In genomic region chr14:63542231-63542999, GRCh38 we compare ENCODE assay signal across 8 cellular contexts. TPM values are rescaled to one million over a fixed set of nuclear protein-coding genes. Genes with fewer than 3 reads are reported as not detected.
DNase-seq lines count a peak whose midpoint lies in the region; ATAC-seq and TF ChIP-seq lines count a peak whose summit lies in the region.

No MANE protein-coding gene starts in this region.

- POLR2A ChIA-PET in PC-9 (lab: Charles Lee; ENCODE audit: unreplicated experiment), result interaction anchor here (1.3 kb wide), 1 partner anchor 99 kb away, joined by 4 read pairs; the partner anchor contains the start of gene WDR89

- peaks cover 53% of the 10 kb centered on the region for H3K79me2 ChIP-seq in PC-9 (ENCODE audit: low read depth)

- no TSS peak for BruUV-seq in PC-9 (replicated peaks; lab: Mats Ljungman, UMichigan)

- H3K27me3 ChIP-seq in PC-9 (ENCODE audit: insufficient read depth, low read depth) (no peaks in the 10 kb centered on the region), subcutaneous abdominal adipose tissue (ENCODE audit: control insufficient read depth in 5 of 5, insufficient read depth in 4 of 5, low read length in 5 of 5) (no peaks in the 10 kb centered on the region)

- peaks cover 22% of the 10 kb centered on the region for H3K4me1 ChIP-seq in PC-9 (replicated peaks; ENCODE audit: insufficient read depth)
- H3K4me1 ChIP-seq in subcutaneous abdominal adipose tissue (ENCODE audit: control insufficient read depth in 5 of 5, insufficient read depth in 5 of 5, low read length in 5 of 5), result peaks cover 0 to 34% (median 30%) of the 10 kb centered on the region in 5 donors

- intact Hi-C loops in PC-9 (cut with micrococcal nuclease; ENCODE audit: unreplicated experiment) (loop anchor here (2.0 to 10.0 kb wide), 4 partner anchors 75 to 252 kb away; partner anchors contain the start of gene WDR89), left colon (cut with DNase I, micrococcal nuclease) (loop anchor here in 1 of 2 donors (5.0 to 10.0 kb wide), 2 partner anchors 92 to 155 kb away; no protein-coding TSS in a partner anchor)

- H3K9me2 ChIP-seq in PC-9 (ENCODE audit: insufficient read depth), result no peaks in the 10 kb centered on the region

- TF ChIP-seq CTCF in PC-9 (conservative IDR thresholded peaks at IDR 0.05) (no peak), cardiac fibroblast (IDR thresholded peaks at IDR 0.05; ENCODE audit: low read depth, low read length) (no peak)

- H3K4me3 ChIP-seq in PC-9 (peak overlapping the region; percentile 82), cardiac fibroblast (replicated peaks in 1 of 2; ENCODE audit: low read depth in 2 of 2, low read length in 2 of 2) (peak overlapping the region; percentile 89 to 92), subcutaneous abdominal adipose tissue (ENCODE audit: low read depth in 1 of 5, low read length in 5 of 5) (peak overlapping the region; percentile 79 to 94 (median 85))

- H3K9ac ChIP-seq in subcutaneous abdominal adipose tissue (ENCODE audit: low read length in 5 of 5), result peak overlapping the region; percentile 65 to 94 (median 88)

- peak; percentile 14 for DNase-seq in SIG-M5 treated with dmso at 0.1 percent for 504 hours (lab: John Stamatoyannopoulos, UW; ENCODE audit: unreplicated experiment)
- DNase-seq in SIG-M5 (lab: John Stamatoyannopoulos, UW), result no peak
- no peak for DNase-seq in PC-9
- peak; percentile 11 to 26 for DNase-seq in cardiac fibroblast (ENCODE audit: low read depth in 2 of 2)
- DNase-seq in left colon, result peak; percentile 36 to 63
- no peak for DNase-seq in hippocampal formation (lab: John Stamatoyannopoulos, UW)

- H3K9me3 ChIP-seq in PC-9 (ENCODE audit: insufficient read depth, low read depth) (no peaks in the 10 kb centered on the region), subcutaneous abdominal adipose tissue (ENCODE audit: control insufficient read depth in 5 of 5, low read length in 5 of 5) (no peaks in the 10 kb centered on the region)

- peaks cover 16% of the 10 kb centered on the region; the same call in 1 of the 2 replicates for H3K36me3 ChIP-seq in PC-9 (ENCODE audit: low read depth)
- peaks cover 6 to 20% (median 12%) of the 10 kb centered on the region in 5 donors for H3K36me3 ChIP-seq in subcutaneous abdominal adipose tissue (ENCODE audit: control insufficient read depth in 5 of 5, insufficient read depth in 5 of 5, low read length in 5 of 5)

- ATAC-seq in HG02759 (IDR thresholded peaks at IDR 0.05; ENCODE audit: unreplicated experiment) (peak; percentile 9), left colon (peak; percentile 43)

- CTCF ChIA-PET in PC-9 (lab: Charles Lee), result interaction anchor here (0.6 to 1.2 kb wide), 3 partner anchors 14 to 257 kb away, joined by 3 to 6 read pairs (median 5); no protein-coding TSS in a partner anchor

- H3F3A ChIP-seq in PC-9 (ENCODE audit: insufficient read depth, low read depth), result 0 out of 2 replicates have a peak, but pooled peaks cover 5% of the 10 kb centered on the region

- H3K27ac ChIP-seq in PC-9, result peak overlapping the region; percentile 22
- peak overlapping the region; percentile 86 for H3K27ac ChIP-seq in subcutaneous abdominal adipose tissue (ENCODE audit: low read depth, low read length)

- peak overlapping the region; percentile 100 for H3K4me2 ChIP-seq in PC-9

- peaks cover 15% of the 10 kb centered on the region; the same call in 1 of the 2 replicates for H4K20me1 ChIP-seq in PC-9 (ENCODE audit: insufficient read depth)

- H2AFZ ChIP-seq in PC-9, result peak overlapping the region; percentile 92

RNA-seq across cellular contexts. Expression of gene PPP2R5E, which starts 0.8 kb away (rescaled TPM):
- total RNA-seq in PC-9 (2021) (66.4 and 67.0 TPM in 2 replicates), left colon (10 to 100 TPM; 54.2 to 57.2 TPM)

Comparison
In these comparisons a context has a peak if more than half of its experiments do, and no peak if none do; other contexts are left out.
1. DNase-seq: peak in SIG-M5 treated with dmso at 0.1 percent for 504 hours (single experiment), cardiac fibroblast (2 of 2) and left colon (2 of 2); none in SIG-M5 (single experiment), PC-9 (0 of 2) and hippocampal formation (0 of 2).
2. Peak in every context shown above with its lines, with median percentiles within 50 percentile points of each other: H3K4me3 ChIP-seq.